26 cellular contexts compared by ENCODE assay signal in the genomic region with DNA sequence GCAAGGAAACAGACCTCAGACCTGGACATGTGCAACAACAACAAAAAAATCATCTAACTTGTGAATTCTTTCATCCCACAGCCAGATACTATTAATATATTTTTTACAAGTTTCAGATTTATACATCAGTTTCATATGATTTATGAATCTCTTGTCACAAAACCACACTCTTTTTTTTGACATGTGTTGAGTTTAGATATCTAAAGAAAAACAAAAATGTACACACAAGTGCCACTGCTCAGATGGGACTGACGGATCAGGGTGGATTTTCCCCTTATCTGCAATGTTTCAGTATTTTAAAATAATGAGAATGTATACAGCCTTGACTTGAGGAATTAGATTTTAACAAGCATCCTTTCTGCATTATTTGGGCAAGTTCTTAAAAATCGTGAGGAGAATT.
"Had no signal": no experiment of that assay in that cellular context is flagged by ENCODE, and none has a peak within 500 bp of the region (broad histone marks: within the 10 kb centered on the region; RNA-seq: fewer than 3 reads in every experiment).

No MANE protein-coding gene starts in this region.

- H3K4me1 ChIP-seq: left lung, lower lobe of right lung, testis, thyroid gland, upper lobe of right lung had no signal

- H3K9me3 ChIP-seq: left lung, lower lobe of right lung, ovary, stomach, testis, thyroid gland, upper lobe of right lung had no signal

- DNase-seq: immature natural killer cell; kidney; left colon; left lung; lower lobe of right lung; mammary epithelial cell; mesenchymal stem cell; naive thymus-derived CD8-positive, alpha-beta T cell; ovary; retina; right cardiac atrium; stimulated activated CD4-positive, alpha-beta T cell treated with anti-CD3 and anti-CD28 coated beads, Interleukin-12 subunit alpha, Interleukin-12 subunit beta, amount 100 ng/mL, for 4 hours; stimulated activated CD4-positive, alpha-beta T cell treated with anti-CD3 and anti-CD28 coated beads, Interleukin-15, amount 100 ng/mL, for 24 hours; stimulated activated CD4-positive, alpha-beta T cell treated with anti-CD3 and anti-CD28 coated beads, Interleukin-2, amount 100 ng/mL, for 24 hours; stimulated activated CD4-positive, alpha-beta T cell treated with anti-CD3 and anti-CD28 coated beads, Interleukin-4, amount 100 ng/mL, for 1 hour; stimulated activated naive B cell treated with anti-CD40 and anti-IgM and Interleukin-4, amounts not matched to agents 10 μg/mL and 1 μg/mL and 100 μg/mL, for 72 hours; stimulated activated naive CD8-positive, alpha-beta T cell treated with anti-CD3 and anti-CD28 coated beads, Interleukin-15, Interleukin-2, amounts not matched to agents 100 U/mL and 50 U/mL, for 24 hours; stomach; testis; thyroid gland; trophoblast cell; upper lobe of right lung had no signal

- H3K27me3 ChIP-seq: left lung, ovary, stomach, testis, thyroid gland, upper lobe of right lung had no signal

- H3K36me3 ChIP-seq: left lung, lower lobe of right lung, ovary, stomach, thyroid gland, upper lobe of right lung had no signal

- H3K4me3 ChIP-seq: left lung, lower lobe of right lung, ovary, skin epidermis, stomach, testis, thyroid gland, upper lobe of right lung had no signal

- ATAC-seq: left colon; left lung; lower lobe of right lung; naive thymus-derived CD8-positive, alpha-beta T cell; right cardiac atrium; sciatic nerve; stimulated activated naive B cell treated with anti-CD40 and anti-IgM and Interleukin-4, amounts not matched to agents 10 μg/mL and 1 μg/mL and 100 μg/mL, for 72 hours; stimulated activated naive CD8-positive, alpha-beta T cell treated with anti-CD3 and anti-CD28 coated beads, Interleukin-15, Interleukin-2, amounts not matched to agents 100 U/mL and 50 U/mL, for 24 hours; upper lobe of right lung had no signal

- H3K27ac ChIP-seq: left lung, lower lobe of right lung, ovary, skin epidermis, stomach, testis, thyroid gland, upper lobe of right lung had no signal

- FAIRE-seq: islet of Langerhans, kidney, urothelium cell line had no signal
